ENCODE assay signal across 19 cellular contexts in genomic region chr2:54631755-54632154, GRCh38.
A peak's percentile ranks its signal among the peaks of the same experiment; 100 is the strongest.
DNase-seq lines count a peak whose midpoint lies in the region; ATAC-seq and TF ChIP-seq lines count a peak whose summit lies in the region.
"Had no signal": no experiment of that assay in that cellular context is flagged by ENCODE, and none has a peak within 500 bp of the region (broad histone marks: within the 10 kb centered on the region; RNA-seq: fewer than 3 reads in every experiment).

No MANE protein-coding gene starts in this region.

- H3K27ac ChIP-seq in brain microvascular endothelial cell: peak overlapping the region; percentile 99
- peak overlapping the region; percentile 32 for H3K27ac ChIP-seq in lower lobe of right lung
- H3K27ac ChIP-seq in foreskin keratinocyte: no peak overlapping the region
- H3K27ac ChIP-seq: 22Rv1 had no signal

- H3K4me1 Mint-ChIP-seq in activated T-cell treated with anti-CD3 and anti-CD28 coated beads, Interleukin-2, amount 50 U/mL, for 24 hours (ENCODE audit: low read depth): peaks cover 23% of the 10 kb centered on the region
- H3K4me1 Mint-ChIP-seq in stimulated activated memory B cell treated with anti-CD40 and anti-IgM and Interleukin-4, amounts not matched to agents 10 μg/mL and 1 μg/mL and 100 μg/mL, for 72 hours: peaks cover 46% of the 10 kb centered on the region

- in situ Hi-C loops in brain microvascular endothelial cell (cut with HindIII; ENCODE audit: low pct_ligation_motif_present, low sequenced_read_pairs): no loop called here

- peaks cover 84% of the 10 kb centered on the region for H3K36me3 Mint-ChIP-seq in activated T-cell treated with anti-CD3 and anti-CD28 coated beads, Interleukin-2, amount 50 U/mL, for 24 hours (ENCODE audit: low read depth)
- peaks cover 66% of the 10 kb centered on the region for H3K36me3 Mint-ChIP-seq in stimulated activated memory B cell treated with anti-CD40 and anti-IgM and Interleukin-4, amounts not matched to agents 10 μg/mL and 1 μg/mL and 100 μg/mL, for 72 hours
- H3K36me3 Mint-ChIP-seq in activated naive CD4-positive, alpha-beta T cell treated with anti-CD3 and anti-CD28 coated beads, Interleukin-2, amount 50 U/mL, for 72 hours: peaks cover 24 to 56% of the 10 kb centered on the region in 2 donors

- peak overlapping the region; percentile 26 for H3K27ac Mint-ChIP-seq in activated T-cell treated with anti-CD3 and anti-CD28 coated beads, Interleukin-2, amount 50 U/mL, for 24 hours
- peak overlapping the region; percentile 71 for H3K27ac Mint-ChIP-seq in stimulated activated memory B cell treated with anti-CD40 and anti-IgM and Interleukin-4, amounts not matched to agents 10 μg/mL and 1 μg/mL and 100 μg/mL, for 72 hours
- peak overlapping the region in 1 of 2 donors; percentile 86 for H3K27ac Mint-ChIP-seq in activated naive CD4-positive, alpha-beta T cell treated with anti-CD3 and anti-CD28 coated beads, Interleukin-2, amount 50 U/mL, for 72 hours

- H3K4me3 Mint-ChIP-seq in activated T-cell treated with anti-CD3 and anti-CD28 coated beads, Interleukin-2, amount 50 U/mL, for 24 hours: no peak overlapping the region
- H3K4me3 Mint-ChIP-seq in stimulated activated memory B cell treated with anti-CD40 and anti-IgM and Interleukin-4, amounts not matched to agents 10 μg/mL and 1 μg/mL and 100 μg/mL, for 72 hours: no peak overlapping the region
- H3K4me3 Mint-ChIP-seq: activated T-cell treated with anti-CD3 and anti-CD28 coated beads, Interleukin-2, amount 50 U/mL, for 4 hours had no signal

- no peak for DNase-seq in activated T-cell treated with anti-CD3 and anti-CD28 coated beads, Interleukin-2, amount 50 U/mL, for 24 hours
- DNase-seq in activated T-cell treated with anti-CD3 and anti-CD28 coated beads, Interleukin-2, amount 50 U/mL, for 48 hours: no peak
- DNase-seq in brain microvascular endothelial cell (no peak), lower lobe of right lung (no peak), DMS53 (lab: John Stamatoyannopoulos, UW) (no peak), foreskin keratinocyte (no peak)
- no peak for DNase-seq in activated naive CD4-positive, alpha-beta T cell treated with anti-CD3 and anti-CD28 coated beads, Interleukin-2, amount 50 U/mL, for 72 hours (ENCODE audit: low spot score in 2 of 2)
- DNase-seq: activated naive CD4-positive, alpha-beta T cell treated with anti-CD3 and anti-CD28 coated beads, Interleukin-2, amount 50 U/mL, for 16 hours; activated T-cell treated with anti-CD3 and anti-CD28 coated beads, Interleukin-2, amount 50 U/mL, for 4 hours; kidney; NCI-H2107; posterior cingulate gyrus; stimulated activated CD4-positive, alpha-beta T cell treated with anti-CD3 and anti-CD28 coated beads, Interleukin-4, amount 100 ng/mL, for 1 hour had no signal

- no peaks in the 10 kb centered on the region for H3K27me3 Mint-ChIP-seq in activated T-cell treated with anti-CD3 and anti-CD28 coated beads, Interleukin-2, amount 50 U/mL, for 24 hours
- H3K27me3 Mint-ChIP-seq in stimulated activated memory B cell treated with anti-CD40 and anti-IgM and Interleukin-4, amounts not matched to agents 10 μg/mL and 1 μg/mL and 100 μg/mL, for 72 hours: no peaks in the 10 kb centered on the region

- ATAC-seq in lower lobe of right lung (no peak), foreskin keratinocyte (no peak)
- no peak for ATAC-seq in stimulated activated memory B cell treated with anti-CD40 and anti-IgM and Interleukin-4, amounts not matched to agents 10 μg/mL and 1 μg/mL and 100 μg/mL, for 72 hours
- ATAC-seq in activated naive CD4-positive, alpha-beta T cell treated with anti-CD3 and anti-CD28 coated beads, Interleukin-2, amount 50 U/mL, for 72 hours: no peak
- ATAC-seq: activated CD4-positive, CD25-positive, alpha-beta regulatory T cell treated with anti-CD3 and anti-CD28 coated beads, Interleukin-2, amount 50 U/mL, for 24 hours; activated T-cell treated with anti-CD3 and anti-CD28 coated beads, Interleukin-2, amount 50 U/mL, for 4 hours had no signal

- H3K27me3 ChIP-seq in brain microvascular endothelial cell (replicated peaks): no peaks in the 10 kb centered on the region
- no peaks in the 10 kb centered on the region for H3K27me3 ChIP-seq in lower lobe of right lung (ENCODE audit: low read depth)
- no peaks in the 10 kb centered on the region for H3K27me3 ChIP-seq in foreskin keratinocyte

- no peaks in the 10 kb centered on the region for H3K9me3 ChIP-seq in lower lobe of right lung
- H3K9me3 ChIP-seq: HAP-1 had no signal

- TF ChIP-seq CTCF in brain microvascular endothelial cell (IDR thresholded peaks at IDR 0.05; ENCODE audit: low read depth, low read length, missing control alignments) (no peak), lower lobe of right lung (IDR thresholded peaks at IDR 0.05) (no peak), foreskin keratinocyte (conservative IDR thresholded peaks at IDR 0.05) (no peak)

- H3K9me3 Mint-ChIP-seq in activated T-cell treated with anti-CD3 and anti-CD28 coated beads, Interleukin-2, amount 50 U/mL, for 24 hours: no peaks in the 10 kb centered on the region
- H3K9me3 Mint-ChIP-seq in stimulated activated memory B cell treated with anti-CD40 and anti-IgM and Interleukin-4, amounts not matched to agents 10 μg/mL and 1 μg/mL and 100 μg/mL, for 72 hours: no peaks in the 10 kb centered on the region
- H3K9me3 Mint-ChIP-seq in activated naive CD4-positive, alpha-beta T cell treated with anti-CD3 and anti-CD28 coated beads, Interleukin-2, amount 50 U/mL, for 72 hours: no peaks in the 10 kb centered on the region
- H3K9me3 Mint-ChIP-seq: activated T-cell treated with anti-CD3 and anti-CD28 coated beads, Interleukin-2, amount 50 U/mL, for 4 hours; nephron had no signal

- H3K4me3 ChIP-seq in brain microvascular endothelial cell (ENCODE audit: low read depth, low read length): no peak overlapping the region
- H3K4me3 ChIP-seq in lower lobe of right lung: no peak overlapping the region
- H3K4me3 ChIP-seq: HAP-1, skin epidermis had no signal

- H3K36me3 ChIP-seq in brain microvascular endothelial cell (replicated peaks): peaks cover 75% of the 10 kb centered on the region
- peaks cover 97% of the 10 kb centered on the region for H3K36me3 ChIP-seq in lower lobe of right lung

- peaks cover 59% of the 10 kb centered on the region for H3K4me1 ChIP-seq in lower lobe of right lung
- H3K4me1 ChIP-seq in foreskin keratinocyte: no peaks in the 10 kb centered on the region

- intact Hi-C loops in lower lobe of right lung (cut with DNase I): no loop called here
